9 cellular contexts compared by ENCODE assay signal in the genomic region with DNA sequence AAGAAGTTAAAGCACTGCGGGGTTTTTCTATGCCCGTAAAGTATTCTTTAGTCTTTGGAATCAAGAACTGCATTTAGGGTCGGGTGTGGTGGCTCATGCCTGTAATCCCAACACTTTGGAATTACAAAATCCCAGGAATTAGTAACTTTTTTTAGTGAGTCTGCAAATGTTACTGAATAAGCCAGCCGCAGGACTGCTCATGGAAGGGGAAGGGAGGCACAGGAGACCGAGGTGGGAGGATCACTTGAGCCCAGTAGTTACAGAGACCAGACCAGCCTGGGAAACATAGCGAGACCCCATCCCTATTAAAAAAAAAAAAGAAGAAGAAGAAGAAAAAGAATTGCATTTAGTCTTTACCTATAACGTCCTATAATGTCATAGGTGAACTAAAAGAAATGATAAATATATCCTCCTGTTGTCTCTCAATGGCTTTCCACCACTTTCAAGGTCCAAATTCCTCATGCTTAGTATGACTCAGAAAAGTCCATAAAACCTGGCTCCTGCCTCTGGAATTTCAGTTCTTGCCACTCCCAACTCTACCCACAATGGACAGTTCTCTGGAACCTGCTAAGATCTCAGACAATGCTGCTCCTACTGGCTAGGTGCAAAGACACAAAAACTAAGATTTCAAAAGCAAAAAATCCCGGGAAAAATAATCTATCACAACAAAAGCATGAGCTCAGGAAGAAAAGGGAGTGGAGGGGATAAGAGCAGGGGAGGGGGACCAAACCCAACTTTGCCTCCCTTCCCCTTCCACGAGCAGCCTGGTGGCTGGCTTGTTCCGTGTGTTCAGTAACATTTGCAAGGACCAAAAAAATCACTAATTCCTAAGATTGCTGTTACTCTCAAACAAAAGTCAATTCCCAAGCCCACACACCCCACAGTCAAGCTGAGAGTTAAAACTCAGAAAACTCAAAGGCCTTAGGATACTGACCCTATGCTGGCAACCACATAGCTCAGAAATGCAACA. TPM values are rescaled to one million over a fixed set of nuclear protein-coding genes. Genes with fewer than 3 reads are reported as not detected.
DNase-seq lines count a peak whose midpoint lies in the region; ATAC-seq and TF ChIP-seq lines count a peak whose summit lies in the region.
"Had no signal": no experiment of that assay in that cellular context is flagged by ENCODE, and none has a peak within 500 bp of the region (broad histone marks: within the 10 kb centered on the region; RNA-seq: fewer than 3 reads in every experiment).

No MANE protein-coding gene starts in this region.

- intact Hi-C loops in IMR-90 (cut with micrococcal nuclease) (no loop called here), testis (cut with DNase I; ENCODE audit: low total_unique reads) (no loop called here)

- H4K5ac ChIP-seq in IMR-90 (ENCODE audit: low read depth, low read length): no peak overlapping the region

- H2BK5ac ChIP-seq in IMR-90 (ENCODE audit: low read depth, low read length, poor library complexity, severe bottlenecking): no peak overlapping the region

- H3K36me3 ChIP-seq in BJ (ENCODE audit: control insufficient read depth, insufficient read depth, low read length) (no peaks in the 10 kb centered on the region), IMR-90 (ENCODE audit: control insufficient read depth, insufficient read depth, low read length) (no peaks in the 10 kb centered on the region), muscle layer of duodenum (ENCODE audit: control insufficient read depth in 1 of 2, insufficient read depth in 2 of 2, low read length in 2 of 2) (no peaks in the 10 kb centered on the region), testis (ENCODE audit: low read depth, missing control alignments) (no peaks in the 10 kb centered on the region)

- no peak overlapping the region for H3K56ac ChIP-seq in IMR-90 (ENCODE audit: extremely low read depth, insufficient read depth, low read length)

- H3K79me1 ChIP-seq in IMR-90 (ENCODE audit: low read depth in 1 of 2, low read length in 2 of 2): peaks cover 42 to 86% of the 10 kb centered on the region in 2 experiments

- no peak for TF ChIP-seq RAD21 in IMR-90 (IDR thresholded peaks at IDR 0.05; ENCODE audit: low read length)

- H3K27me3 Mint-ChIP-seq in central memory CD8-positive, alpha-beta T cell: no peaks in the 10 kb centered on the region

- no peak overlapping the region; the same call in 1 of the 2 replicates for H3K14ac ChIP-seq in IMR-90 (replicated peaks; ENCODE audit: low read depth, low read length)

- H2AK9ac ChIP-seq in IMR-90 (replicated peaks; ENCODE audit: low read depth, low read length, poor library complexity): no peak overlapping the region

- H3K9me1 ChIP-seq in IMR-90 (ENCODE audit: insufficient read depth, low read length): peaks cover 22% of the 10 kb centered on the region

- no peak overlapping the region for H4K8ac ChIP-seq in IMR-90 (ENCODE audit: low read depth in 2 of 2, low read length in 2 of 2)

- dilution Hi-C loops in IMR-90 (cut with HindIII; ENCODE audit: low sequenced_read_pairs, unreplicated experiment): no loop called here

- no peak overlapping the region for H3K4me3 ChIP-seq in BJ (ENCODE audit: low read depth, low read length)
- H3K4me3 ChIP-seq in IMR-90 (ENCODE audit: insufficient read depth, low read depth, low read length): no peak overlapping the region
- H3K4me3 ChIP-seq in muscle layer of duodenum (ENCODE audit: low read depth in 1 of 2, low read length in 2 of 2): peak overlapping the region in 1 of 2 donors; percentile 31
- H3K4me3 ChIP-seq in testis: no peak overlapping the region

- peaks cover 17% of the 10 kb centered on the region for H3K4me1 ChIP-seq in IMR-90 (ENCODE audit: control insufficient read depth, insufficient read depth, low read length)
- H3K4me1 ChIP-seq in muscle layer of duodenum (ENCODE audit: control insufficient read depth in 1 of 2, insufficient read depth in 2 of 2, low read length in 2 of 2): peaks cover 53 to 78% of the 10 kb centered on the region in 2 donors
- peaks cover 91% of the 10 kb centered on the region for H3K4me1 ChIP-seq in testis

- H3K9me3 ChIP-seq in IMR-90 (ENCODE audit: control insufficient read depth, insufficient read depth, low read length): no peaks in the 10 kb centered on the region
- no peaks in the 10 kb centered on the region for H3K9me3 ChIP-seq in muscle layer of duodenum (ENCODE audit: control insufficient read depth in 1 of 2, low read length in 2 of 2)
- no peaks in the 10 kb centered on the region for H3K9me3 ChIP-seq in testis

- peak overlapping the region; percentile 91 for H3K27ac Mint-ChIP-seq in central memory CD8-positive, alpha-beta T cell (ENCODE audit: low read depth)

- H3K4ac ChIP-seq in IMR-90 (ENCODE audit: low read depth, low read length): no peak overlapping the region

- no peaks in the 10 kb centered on the region for H3K9me3 Mint-ChIP-seq in central memory CD8-positive, alpha-beta T cell

- no peak overlapping the region for H3K18ac ChIP-seq in IMR-90 (ENCODE audit: low read depth, low read length)

- no CpG with 5 or more reads among the region's 10 CpGs for WGBS in IMR-90 (ENCODE audit: extremely low coverage in 2 of 2, insufficient read length in 1 of 2), 2 experiments
- WGBS in testis, 2 donors: 59 to 70% methylated on average over 10 of the region's 10 CpGs

- no peak overlapping the region for H2AFZ ChIP-seq in IMR-90 (replicated peaks; ENCODE audit: low read length, poor library complexity)

- in situ Hi-C loops in IMR-90 (cut with MboI; ENCODE audit: low sequenced_read_pairs): no loop called here

- POLR2A ChIA-PET in BJ (lab: Charles Lee) (no interaction called here), IMR-90 (lab: Charles Lee; ENCODE audit: unreplicated experiment) (no interaction called here)

- no peak overlapping the region for H4K91ac ChIP-seq in IMR-90 (ENCODE audit: insufficient read depth, low read depth, low read length)

- peaks cover 63% of the 10 kb centered on the region for H4K20me1 ChIP-seq in IMR-90 (ENCODE audit: insufficient read depth, low read length)

- H3K36me3 Mint-ChIP-seq in central memory CD8-positive, alpha-beta T cell (ENCODE audit: insufficient read depth): peaks cover 6% of the 10 kb centered on the region

- no peak for DNase-seq in BJ (ENCODE audit: low read depth)
- peak; percentile 30 for DNase-seq in IMR-90
- no peak for DNase-seq in central memory CD8-positive, alpha-beta T cell (ENCODE audit: low spot score in 2 of 2)
- no peak for DNase-seq in testis
- no peak for DNase-seq in stimulated activated CD4-positive, alpha-beta T cell treated with anti-CD3 and anti-CD28 coated beads, Interleukin-15, amount 100 ng/mL, for 24 hours
- no peak for DNase-seq in mesenteric fat pad (ENCODE audit: low spot score)
- DNase-seq: DND-41 had no signal

- H3K4me2 ChIP-seq in IMR-90 (ENCODE audit: low read depth, low read length): no peak overlapping the region

- no TSS peak for BruUV-seq in IMR-90 (replicated peaks; lab: Mats Ljungman, UMichigan)

- no peak overlapping the region for H2BK120ac ChIP-seq in IMR-90 (ENCODE audit: low read depth, low read length)

- no peak for TF ChIP-seq POLR2A in IMR-90 (IDR thresholded peaks at IDR 0.05; ENCODE audit: low read depth, low read length)
- no peak for TF ChIP-seq POLR2A in testis (IDR thresholded peaks at IDR 0.05)

- H3K9ac ChIP-seq in IMR-90 (ENCODE audit: low read depth, low read length): no peak overlapping the region

- H2BK15ac ChIP-seq in IMR-90 (ENCODE audit: low read depth, low read length): no peak overlapping the region

- no peak overlapping the region for H2BK20ac ChIP-seq in IMR-90 (ENCODE audit: low read depth, low read length)

- no peak overlapping the region for H3K27ac ChIP-seq in IMR-90 (ENCODE audit: insufficient read depth, low read length)
- H3K27ac ChIP-seq in muscle layer of duodenum (ENCODE audit: low read length): peak overlapping the region; percentile 79
- peak overlapping the region in 1 of 2 donors; percentile 39 for H3K27ac ChIP-seq in testis

- peaks cover 70% of the 10 kb centered on the region for H3K4me1 Mint-ChIP-seq in central memory CD8-positive, alpha-beta T cell

- CTCF ChIA-PET in BJ (lab: Yijun Ruan, JAX): interaction anchor here (1.2 kb wide), 1 partner anchor 14 kb away, joined by 3 read pairs; no protein-coding TSS in a partner anchor
- CTCF ChIA-PET in IMR-90 (lab: Yijun Ruan, JAX): interaction anchor here (1.4 kb wide), 1 partner anchor 7 kb away, joined by 4 read pairs; no protein-coding TSS in a partner anchor

- ATAC-seq in IMR-90 (ENCODE audit: low read depth) (no peak), GM21515 (IDR thresholded peaks at IDR 0.05; ENCODE audit: unreplicated experiment) (no peak)
- ATAC-seq in central memory CD8-positive, alpha-beta T cell (replicated peaks; ENCODE audit: extremely low read depth, poor library complexity, severe bottlenecking): no peak

- H3K27me3 ChIP-seq in BJ (ENCODE audit: control insufficient read depth, insufficient read depth, low read length) (no peaks in the 10 kb centered on the region), IMR-90 (ENCODE audit: control insufficient read depth, insufficient read depth, low read length) (no peaks in the 10 kb centered on the region), muscle layer of duodenum (ENCODE audit: low read depth, low read length) (no peaks in the 10 kb centered on the region), testis (no peaks in the 10 kb centered on the region)

- peak; percentile 30 for TF ChIP-seq CTCF in BJ (IDR thresholded peaks at IDR 0.05; ENCODE audit: insufficient read depth, low read depth, low read length)
- no peak for TF ChIP-seq CTCF in IMR-90 (conservative IDR thresholded peaks at IDR 0.05; ENCODE audit: low read depth, low read length)
- TF ChIP-seq CTCF in testis (IDR thresholded peaks at IDR 0.05): no peak

- H2AK5ac ChIP-seq in IMR-90 (ENCODE audit: low read depth, low read length): no peak overlapping the region

- 0 out of 2 replicates have a peak overlapping the region, but pooled peaks have one; percentile 31 for H3K23ac ChIP-seq in IMR-90 (ENCODE audit: low read depth, low read length)

- H3K4me3 Mint-ChIP-seq in central memory CD8-positive, alpha-beta T cell: peak overlapping the region; percentile 63

TF ChIP-seq in IMR-90, 13 proteins besides CTCF, POLR2A, EP300 and RAD21:
- TF ChIP-seq CEBPB (IDR thresholded peaks at IDR 0.05; ENCODE audit: low read depth, low read length) (no peak), CHD1 (IDR thresholded peaks at IDR 0.05; ENCODE audit: low read depth, low read length) (no peak)

RNA-seq across cellular contexts. Expression of a gene that starts 39.0 kb away (rescaled TPM):
- polyA plus RNA-seq in BJ (2011; rRNA removed) (26.7 and 32.5 TPM in 2 replicates), IMR-90 (2012; rRNA removed) (18.4 and 20.4 TPM in 2 replicates), testis (ENCODE audit: insufficient read depth, low read depth, low replicate concordance) (56.9 TPM)
- 18.6 and 24.8 TPM in 2 replicates for polyA minus RNA-seq in BJ (2011; rRNA and poly(A)+ RNA removed)
- total RNA-seq in IMR-90 (2012; rRNA removed) (11.3 and 13.9 TPM in 2 replicates), testis (10 to 100 TPM; 63.4 to 69.7 TPM), mesenteric fat pad (54.2 TPM)
- 9.7 and 11.1 TPM in 2 replicates for polyA plus RNA-seq in IMR-90 (2012; cell fraction: cytosol; rRNA removed)
- 6.4 and 14.9 TPM in 2 replicates for polyA plus RNA-seq in IMR-90 (2012; cell fraction: nucleus; rRNA removed; ENCODE audit: low replicate concordance)
